Comparison of ENCODE assay signal across 8 cellular contexts in the genomic region with DNA sequence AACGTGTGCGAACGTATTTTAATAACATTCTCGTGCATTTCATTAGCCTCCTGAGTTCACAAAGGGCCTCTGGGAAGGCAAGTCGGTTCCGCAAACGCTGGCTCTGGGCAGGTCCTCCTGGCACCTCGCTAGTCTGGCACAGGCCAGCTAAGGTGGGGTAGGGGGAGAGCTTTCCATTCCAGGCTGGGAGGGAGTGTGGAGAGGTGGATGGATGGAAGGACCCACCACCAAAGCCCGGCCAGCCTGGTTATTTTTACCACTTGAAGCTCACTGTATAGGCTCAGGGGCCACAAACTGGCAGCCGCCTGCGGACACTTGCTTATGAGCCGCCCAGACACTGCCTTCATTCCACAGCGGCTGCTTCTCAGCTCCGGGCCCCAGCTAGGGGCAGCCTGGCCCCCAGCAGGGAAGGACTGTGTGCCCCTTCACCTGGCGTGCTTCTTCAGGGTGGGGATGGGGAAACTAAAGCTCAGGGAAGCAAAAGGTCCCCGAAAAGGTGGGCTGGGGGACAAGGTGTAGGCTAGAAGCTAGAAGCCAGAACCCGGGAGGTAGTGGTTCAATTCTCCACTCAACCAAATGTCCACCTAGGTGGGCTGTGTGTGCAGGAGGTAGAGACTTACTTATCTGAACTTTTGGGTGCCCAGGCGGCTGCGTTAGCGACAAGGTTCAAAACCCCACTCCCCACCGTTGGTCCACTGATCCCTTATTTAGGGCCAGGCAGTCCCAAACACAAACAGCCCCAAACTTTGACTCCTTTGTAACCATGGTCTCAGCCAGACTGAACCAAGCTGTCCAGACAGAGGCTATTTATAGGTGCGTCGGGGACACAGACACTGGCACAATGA. TPM values are rescaled to one million over a fixed set of nuclear protein-coding genes. Genes with fewer than 3 reads are reported as not detected.
DNase-seq lines count a peak whose midpoint lies in the region; ATAC-seq and TF ChIP-seq lines count a peak whose summit lies in the region.

No MANE protein-coding gene starts in this region.

- no TSS peak for BruUV-seq in mammary epithelial cell (replicated peaks; lab: Mats Ljungman, UMichigan)

- peak overlapping the region; percentile 87 for H3K4me2 ChIP-seq in mammary epithelial cell (ENCODE audit: insufficient read depth, low read depth, low read length)

- H3K36me3 Mint-ChIP-seq in T-helper 2 cell treated with Interferon-gamma antibody and Interleukin-4, amounts not matched to agents 5 μg/mL and 100 μg/mL, for 36 hours (ENCODE audit: low read depth), result no peaks in the 10 kb centered on the region

- no peak overlapping the region for H3K27ac Mint-ChIP-seq in T-helper 2 cell treated with Interferon-gamma antibody and Interleukin-4, amounts not matched to agents 5 μg/mL and 100 μg/mL, for 36 hours

- CTCF ChIA-PET in mammary epithelial cell (lab: Charles Lee; ENCODE audit: low non-redundant PET), result interaction anchor here (0.6 kb wide), 1 partner anchor 9 kb away, joined by 3 read pairs; no protein-coding TSS in a partner anchor

- H3K27me3 ChIP-seq in mammary epithelial cell (ENCODE audit: insufficient read depth, low read length), result no peaks in the 10 kb centered on the region
- H3K27me3 ChIP-seq in lower lobe of right lung (ENCODE audit: low read depth), result no peaks in the 10 kb centered on the region
- no peaks in the 10 kb centered on the region for H3K27me3 ChIP-seq in tibial artery

- H3K36me3 ChIP-seq in mammary epithelial cell (ENCODE audit: insufficient read depth, low read length) (peaks cover 8% of the 10 kb centered on the region), lower lobe of right lung (no peaks in the 10 kb centered on the region), tibial artery (no peaks in the 10 kb centered on the region)

- peak overlapping the region; percentile 85 to 94 (median 92) for H3K4me3 ChIP-seq in mammary epithelial cell (replicated peaks in 1 of 3; ENCODE audit: insufficient read depth in 1 of 3, low read depth in 2 of 3, low read length in 3 of 3)
- peak overlapping the region; percentile 91 for H3K4me3 ChIP-seq in lower lobe of right lung
- H3K4me3 ChIP-seq in tibial artery, result peak overlapping the region; percentile 86 to 89

- in situ Hi-C loops in mammary epithelial cell (cut with MboI; ENCODE audit: low sequenced_read_pairs in 2 of 2), result no loop called here

- H3K4me1 ChIP-seq in mammary epithelial cell (ENCODE audit: insufficient read depth, low read length) (peaks cover 45% of the 10 kb centered on the region), lower lobe of right lung (peaks cover 35% of the 10 kb centered on the region), tibial artery (peaks cover 4 to 77% (median 69%) of the 10 kb centered on the region in 4 donors)

- WGBS in mammary epithelial cell (ENCODE audit: low coverage, missing lambda C conversion rate), result 13% methylated on average over 12 of the region's 23 CpGs

- H3K4me3 Mint-ChIP-seq in T-helper 2 cell treated with Interferon-gamma antibody and Interleukin-4, amounts not matched to agents 5 μg/mL and 100 μg/mL, for 36 hours, result peak overlapping the region; percentile 75

- no peak for DNase-seq in T-helper 2 cell treated with Interferon-gamma antibody and Interleukin-4, amounts not matched to agents 5 μg/mL and 100 μg/mL, for 36 hours (ENCODE audit: low spot score)
- no peak for DNase-seq in T-helper 2 cell
- DNase-seq in mammary epithelial cell, result no peak
- DNase-seq in lower lobe of right lung, result no peak
- peak in 1 of 2 donors; percentile 83 for DNase-seq in tibial artery
- DNase-seq in NCI-H2081 treated with DMSO at 0.1 percent for 48 hours (lab: John Stamatoyannopoulos, UW), result no peak
- DNase-seq in occipital lobe (lab: John Stamatoyannopoulos, UW), result no peak

- H3K27ac ChIP-seq in mammary epithelial cell (ENCODE audit: insufficient read depth, low read depth, low read length) (peak overlapping the region; percentile 67), lower lobe of right lung (peak overlapping the region; percentile 56), tibial artery (peak overlapping the region; percentile 96 to 97)

- H3K9me3 ChIP-seq in mammary epithelial cell (replicated peaks; ENCODE audit: insufficient read depth, low read length) (no peaks in the 10 kb centered on the region), lower lobe of right lung (no peaks in the 10 kb centered on the region), tibial artery (no peaks in the 10 kb centered on the region)

- ATAC-seq in lower lobe of right lung, result no peak
- no peak for ATAC-seq in GM21723 (IDR thresholded peaks at IDR 0.05; ENCODE audit: unreplicated experiment)

- H3K27me3 Mint-ChIP-seq in T-helper 2 cell treated with Interferon-gamma antibody and Interleukin-4, amounts not matched to agents 5 μg/mL and 100 μg/mL, for 36 hours (ENCODE audit: low read depth), result peaks cover 47% of the 10 kb centered on the region

- peaks cover 5% of the 10 kb centered on the region for H3K4me1 Mint-ChIP-seq in T-helper 2 cell treated with Interferon-gamma antibody and Interleukin-4, amounts not matched to agents 5 μg/mL and 100 μg/mL, for 36 hours (ENCODE audit: low read depth)

- no peaks in the 10 kb centered on the region for H3K9me3 Mint-ChIP-seq in T-helper 2 cell treated with Interferon-gamma antibody and Interleukin-4, amounts not matched to agents 5 μg/mL and 100 μg/mL, for 36 hours

- H3K9ac ChIP-seq in mammary epithelial cell (ENCODE audit: insufficient read depth, low read length), result peak overlapping the region; percentile 83

- H2AFZ ChIP-seq in mammary epithelial cell (ENCODE audit: low read depth, low read length), result no peak overlapping the region

- dilution Hi-C loops in mammary epithelial cell (cut with HindIII; ENCODE audit: low sequenced_read_pairs), result no loop called here

- H4K20me1 ChIP-seq in mammary epithelial cell (ENCODE audit: insufficient read depth, low read length), result no peaks in the 10 kb centered on the region

- peaks cover 84% of the 10 kb centered on the region for H3K79me2 ChIP-seq in mammary epithelial cell (ENCODE audit: insufficient read depth, low read length)

- intact Hi-C loops in mammary epithelial cell (cut with micrococcal nuclease) (loop anchor here (2.0 kb wide), 1 partner anchor 51 kb away; no protein-coding TSS in a partner anchor), lower lobe of right lung (cut with DNase I) (no loop called here), tibial artery (cut with DNase I; ENCODE audit: low total_unique reads) (no loop called here)

- no peak for TF ChIP-seq CTCF in mammary epithelial cell (conservative IDR thresholded peaks at IDR 0.05 in 1 of 2, IDR thresholded peaks at IDR 0.05 in 1 of 2; ENCODE audit: extremely low read depth in 1 of 2, insufficient read depth in 1 of 2, low read depth in 1 of 2, low read length in 2 of 2)
- no peak for TF ChIP-seq CTCF in lower lobe of right lung (IDR thresholded peaks at IDR 0.05)
- no peak for TF ChIP-seq CTCF in tibial artery (IDR thresholded peaks at IDR 0.05)

RNA-seq across cellular contexts. Expression of gene PMEPA1, which starts 1.7 kb away (rescaled TPM):
- 100 to 1,000 TPM; 100 to 108 TPM for total RNA-seq in mammary epithelial cell
- 67.5 TPM for polyA plus RNA-seq in mammary epithelial cell
- polyA minus RNA-seq in mammary epithelial cell, result 51.3 TPM
- 26.9 TPM for total RNA-seq in lower lobe of right lung
- total RNA-seq in occipital lobe, result 8.3 TPM
